ENCODE assay signal across 8 cellular contexts in the genomic region with DNA sequence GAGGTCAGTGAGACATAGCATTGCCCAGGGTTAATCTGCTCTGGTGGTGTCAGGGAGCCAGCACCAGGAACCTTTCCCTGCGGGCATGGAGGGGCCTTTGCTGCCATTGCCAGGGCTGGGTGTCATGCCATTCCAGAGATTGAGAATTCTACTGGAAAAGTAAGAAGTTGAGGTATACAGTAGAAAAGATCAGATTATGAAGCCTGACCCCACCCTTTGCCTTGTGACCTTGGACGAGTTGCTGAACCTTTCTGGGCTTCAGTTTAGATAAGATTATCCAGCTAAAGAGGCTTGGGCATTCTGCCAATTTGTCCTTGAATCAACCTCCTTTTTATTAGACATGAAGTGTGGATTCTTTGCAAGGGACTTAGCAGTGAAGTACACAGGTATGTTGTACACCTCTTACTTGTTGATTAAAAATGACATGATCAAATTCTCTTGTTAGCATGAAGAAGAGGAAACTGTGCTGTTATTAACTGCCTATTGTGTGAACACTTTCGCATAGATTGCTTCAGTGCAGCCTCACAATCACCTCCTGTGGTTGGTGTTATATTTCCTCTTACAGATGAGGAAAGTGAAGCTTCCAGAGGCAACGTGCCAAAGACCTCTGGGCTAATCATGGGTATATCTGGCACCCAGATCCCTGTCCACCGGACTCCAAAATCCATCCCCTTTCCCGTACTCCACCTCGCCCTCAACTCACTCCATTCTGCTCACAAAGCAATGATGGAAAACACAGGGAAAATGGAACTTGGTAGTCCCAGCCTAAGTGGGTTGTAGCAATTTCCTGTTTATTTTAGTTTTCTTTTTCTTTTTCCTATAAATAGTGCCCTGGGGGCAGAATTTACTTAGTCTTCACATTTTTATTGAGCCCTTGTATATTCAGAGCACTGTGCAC.
A peak's percentile ranks its signal among the peaks of the same experiment; 100 is the strongest.
DNase-seq lines count a peak whose midpoint lies in the region; ATAC-seq, FAIRE-seq and TF ChIP-seq lines count a peak whose summit lies in the region.
"Had no signal": no experiment of that assay in that cellular context is flagged by ENCODE, and none has a peak within 500 bp of the region (broad histone marks: within the 10 kb centered on the region; RNA-seq: fewer than 3 reads in every experiment).

No MANE protein-coding gene starts in this region.

- no peaks in the 10 kb centered on the region for H3K27me3 ChIP-seq in astrocyte (ENCODE audit: insufficient read depth, low read length)
- no peaks in the 10 kb centered on the region for H3K27me3 ChIP-seq in naive thymus-derived CD4-positive, alpha-beta T cell (ENCODE audit: control insufficient read depth in 2 of 2, insufficient read depth in 2 of 2, low read length in 2 of 2)

- FAIRE-seq in astrocyte (lab: Jason Lieb, UNC): no peak

- ATAC-seq in naive thymus-derived CD4-positive, alpha-beta T cell: peak; percentile 29
- ATAC-seq in GM18907 (IDR thresholded peaks at IDR 0.05; ENCODE audit: unreplicated experiment) (no peak), HG02759 (IDR thresholded peaks at IDR 0.05; ENCODE audit: unreplicated experiment) (no peak)
- ATAC-seq: activated naive CD4-positive, alpha-beta T cell treated with anti-CD3 and anti-CD28 coated beads, Interleukin-2, amount 50 U/mL, for 72 hours had no signal

- peaks cover 25% of the 10 kb centered on the region for H3K4me1 Mint-ChIP-seq in astrocyte (ENCODE audit: low read depth, unreplicated experiment)
- H3K4me1 Mint-ChIP-seq in naive thymus-derived CD4-positive, alpha-beta T cell: peaks cover 34 to 84% (median 72%) of the 10 kb centered on the region in 7 donors

- H4K20me1 ChIP-seq in astrocyte (ENCODE audit: insufficient read depth, low read length): peaks cover 73% of the 10 kb centered on the region

- H3K36me3 Mint-ChIP-seq in astrocyte (ENCODE audit: low read depth, unreplicated experiment): peaks cover 6% of the 10 kb centered on the region
- peaks cover 5 to 12% (median 9%) of the 10 kb centered on the region in 5 donors for H3K36me3 Mint-ChIP-seq in naive thymus-derived CD4-positive, alpha-beta T cell

- intact Hi-C loops in naive thymus-derived CD4-positive, alpha-beta T cell (cut with micrococcal nuclease): no loop called here

- H3K36me3 ChIP-seq in astrocyte (ENCODE audit: insufficient read depth, low read length): no peaks in the 10 kb centered on the region
- H3K36me3 ChIP-seq in naive thymus-derived CD4-positive, alpha-beta T cell (ENCODE audit: control insufficient read depth in 2 of 3, insufficient read depth in 3 of 3, low read length in 3 of 3): no peaks in the 10 kb centered on the region

- peaks cover 12% of the 10 kb centered on the region for H3K27me3 Mint-ChIP-seq in astrocyte (ENCODE audit: low read depth, unreplicated experiment)
- no peaks in the 10 kb centered on the region for H3K27me3 Mint-ChIP-seq in naive thymus-derived CD4-positive, alpha-beta T cell

- H3K27ac ChIP-seq in astrocyte (ENCODE audit: low read depth, low read length): no peak overlapping the region
- H3K27ac ChIP-seq in naive thymus-derived CD4-positive, alpha-beta T cell (ENCODE audit: low read depth, low read length): no peak overlapping the region

- DNase-seq in GF-D8 (lab: John Stamatoyannopoulos, UW) (peak; percentile 58), NCI-H1436 treated with DMSO at 0.1 percent for 48 hours (lab: John Stamatoyannopoulos, UW) (peak; percentile 8), astrocyte (ENCODE audit: low read depth) (no peak), pons (ENCODE audit: low spot score) (no peak)
- no peak for DNase-seq in naive thymus-derived CD4-positive, alpha-beta T cell

- H3K9me3 ChIP-seq in astrocyte (ENCODE audit: insufficient read depth, low read depth, low read length): no peaks in the 10 kb centered on the region
- no peaks in the 10 kb centered on the region for H3K9me3 ChIP-seq in naive thymus-derived CD4-positive, alpha-beta T cell (ENCODE audit: control insufficient read depth in 2 of 3, low read length in 3 of 3)

- no peak overlapping the region for H2AFZ ChIP-seq in astrocyte (ENCODE audit: low read depth, low read length)

- no peak overlapping the region for H3K4me3 ChIP-seq in astrocyte (ENCODE audit: insufficient read depth, low read depth, low read length)
- H3K4me3 ChIP-seq in naive thymus-derived CD4-positive, alpha-beta T cell (ENCODE audit: low read length): no peak overlapping the region

- POLR2A ChIA-PET in naive thymus-derived CD4-positive, alpha-beta T cell (lab: Charles Lee): interaction anchor here (1.3 kb wide), 1 partner anchor 105 kb away, joined by 5 read pairs; no protein-coding TSS in a partner anchor

- TF ChIP-seq CTCF in astrocyte (IDR thresholded peaks at IDR 0.05; ENCODE audit: insufficient read depth, low read depth, low read length): no peak

- H3K9me3 Mint-ChIP-seq in astrocyte (ENCODE audit: unreplicated experiment): no peaks in the 10 kb centered on the region
- peaks cover 0 to 4% (median 0%) of the 10 kb centered on the region in 11 donors for H3K9me3 Mint-ChIP-seq in naive thymus-derived CD4-positive, alpha-beta T cell

- no peak overlapping the region for H3K9ac ChIP-seq in astrocyte (ENCODE audit: low read length)

- H3K27ac Mint-ChIP-seq in astrocyte (ENCODE audit: unreplicated experiment): no peak overlapping the region
- peak overlapping the region in 3 of 9 donors; percentile 38 to 74 (median 46) for H3K27ac Mint-ChIP-seq in naive thymus-derived CD4-positive, alpha-beta T cell
- H3K27ac Mint-ChIP-seq: activated naive CD4-positive, alpha-beta T cell treated with anti-CD3 and anti-CD28 coated beads, Interleukin-2, amount 50 U/mL, for 72 hours had no signal

- CTCF ChIA-PET in naive thymus-derived CD4-positive, alpha-beta T cell (lab: Charles Lee): no interaction called here

- H3K4me3 Mint-ChIP-seq in astrocyte (ENCODE audit: unreplicated experiment): no peak overlapping the region
- H3K4me3 Mint-ChIP-seq in naive thymus-derived CD4-positive, alpha-beta T cell: peak overlapping the region in 2 of 10 donors; percentile 17 to 22

- H3K4me1 ChIP-seq in astrocyte (ENCODE audit: insufficient read depth, low read length): peaks cover 22% of the 10 kb centered on the region
- H3K4me1 ChIP-seq in naive thymus-derived CD4-positive, alpha-beta T cell (ENCODE audit: control insufficient read depth in 2 of 2, insufficient read depth in 2 of 2, low read length in 2 of 2): peaks cover 5 to 22% of the 10 kb centered on the region in 2 donors

- H3K4me2 ChIP-seq in astrocyte (ENCODE audit: low read length): peak overlapping the region; percentile 22

- peaks cover 22% of the 10 kb centered on the region for H3K79me2 ChIP-seq in astrocyte (ENCODE audit: insufficient read depth, low read length)

Comparison
In these comparisons a context has a peak if more than half of its experiments do, and no peak if none do; other contexts are left out.
1. DNase-seq: peak in GF-D8 (single experiment) and NCI-H1436 treated with DMSO at 0.1 percent for 48 hours (single experiment); none in astrocyte (single experiment), naive thymus-derived CD4-positive, alpha-beta T cell (0 of 9) and pons (single experiment).